8 cellular contexts compared by ENCODE assay signal in genomic region chr9:20684035-20684864, GRCh38. TPM values are rescaled to one million over a fixed set of nuclear protein-coding genes. Genes with fewer than 3 reads are reported as not detected.
DNase-seq lines count a peak whose midpoint lies in the region; ATAC-seq and TF ChIP-seq lines count a peak whose summit lies in the region.

Gene FOCAD (plus strand): TSS chr9:20684259. CDS start chr9:20715354, 31,095 bp downstream.

- DNase-seq in AG04449 (ENCODE audit: low read depth, low spot score) (peak; percentile 42), NCI-H2227 (lab: John Stamatoyannopoulos, UW; ENCODE audit: unreplicated experiment) (peak; percentile 98), cerebellum (ENCODE audit: low spot score) (peak; percentile 99), kidney epithelial cell (ENCODE audit: low read depth) (peak; percentile 82)
- DNase-seq in activated CD4-positive, alpha-beta T cell treated with anti-CD3 and anti-CD28 coated beads for 1 hour = peak; percentile 93
- DNase-seq in stimulated activated CD4-positive, alpha-beta T cell treated with anti-CD3 and anti-CD28 coated beads, Interleukin-15, amount 100 ng/mL, for 48 hours (ENCODE audit: low read depth in 2 of 2) = peak; percentile 87 to 94

- CTCF ChIA-PET in AG04449 (lab: Yijun Ruan, JAX) = interaction anchor here (1.0 to 2.2 kb wide), 10 partner anchors 10 to 759 kb away, joined by 3 to 11 read pairs (median 3); partner anchors contain the start of gene MLLT3

- H3K27me3 ChIP-seq in kidney epithelial cell (ENCODE audit: control insufficient read depth, insufficient read depth, low read length) = no peaks in the 10 kb centered on the region

- no peaks in the 10 kb centered on the region for H3K36me3 ChIP-seq in kidney epithelial cell (ENCODE audit: control insufficient read depth, insufficient read depth, low read length)

- H3K4me3 ChIP-seq in AG04449 (ENCODE audit: low read depth, low read length) (peak within 1 kb of the TSS; percentile 80), kidney epithelial cell (ENCODE audit: low read depth, low read length) (peak within 1 kb of the TSS; percentile 84)

- TF ChIP-seq CTCF in AG04449 (IDR thresholded peaks at IDR 0.05; ENCODE audit: insufficient read depth, low read length, missing control alignments) (no peak), kidney epithelial cell (IDR thresholded peaks at IDR 0.05; ENCODE audit: insufficient read depth, low read length, poor library complexity, severe bottlenecking) (no peak)

- POLR2A ChIA-PET in AG04449 (lab: Yijun Ruan, JAX) = interaction anchor here (0.5 to 1.9 kb wide), 12 partner anchors 13 to 247 kb away, joined by 3 to 11 read pairs (median 3); partner anchors contain the start of gene MLLT3

- peak; percentile 96 for ATAC-seq in GM18873 (IDR thresholded peaks at IDR 0.05; ENCODE audit: low FRiP score, unreplicated experiment)
- ATAC-seq in HG03139 (IDR thresholded peaks at IDR 0.05; ENCODE audit: unreplicated experiment) = peak; percentile 96

RNA-seq across cellular contexts. Expression of gene FOCAD, which starts in this region (rescaled TPM):
- total RNA-seq in cerebellum (97.0 TPM), kidney epithelial cell (42.4 and 62.9 TPM in 2 replicates)

Comparison
In these comparisons a context has a peak if more than half of its experiments do, and no peak if none do; other contexts are left out.
1. Peak in every context shown above with its lines: DNase-seq, ATAC-seq and H3K4me3 ChIP-seq.
2. DNase-seq: peak in every context shown above with its lines; median percentile 99 in cerebellum; 98 in NCI-H2227; 93 in activated CD4-positive, alpha-beta T cell treated with anti-CD3 and anti-CD28 coated beads for 1 hour; 90 in stimulated activated CD4-positive, alpha-beta T cell treated with anti-CD3 and anti-CD28 coated beads, Interleukin-15, amount 100 ng/mL, for 48 hours; 82 in kidney epithelial cell; 42 in AG04449.